In genomic region chr3:184352149-184352785, GRCh38 we compare ENCODE assay signal across 27 cellular contexts. TPM values are rescaled to one million over a fixed set of nuclear protein-coding genes. Genes with fewer than 3 reads are reported as not detected.
DNase-seq lines count a peak whose midpoint lies in the region; ATAC-seq, FAIRE-seq and TF ChIP-seq lines count a peak whose summit lies in the region.
"Had no signal": no experiment of that assay in that cellular context is flagged by ENCODE, and none has a peak within 500 bp of the region (broad histone marks: within the 10 kb centered on the region; RNA-seq: fewer than 3 reads in every experiment).

No MANE protein-coding gene starts in this region.

- no peak; the same call in 2 of the 3 replicates for ATAC-seq in HepG2
- ATAC-seq in GM19035 (IDR thresholded peaks at IDR 0.05; ENCODE audit: unreplicated experiment), result no peak
- ATAC-seq: gastroesophageal sphincter had no signal

- no peak overlapping the region for H3K4me3 Mint-ChIP-seq in neural progenitor cell
- H3K4me3 Mint-ChIP-seq: CD14-positive monocyte, HFFc6 had no signal

- no TSS peak for BruUV-seq in HepG2 (replicated peaks; lab: Mats Ljungman, UMichigan)

- peak overlapping the region; percentile 75 for H3K27ac Mint-ChIP-seq in neural progenitor cell
- H3K27ac Mint-ChIP-seq: HFFc6 had no signal

- no peak overlapping the region for H3K4me3 ChIP-seq in liver (ENCODE audit: low read depth in 1 of 3, low read length in 3 of 3)
- H3K4me3 ChIP-seq in HepG2 (replicated peaks in 1 of 3; ENCODE audit: insufficient read depth in 1 of 3, low read depth in 2 of 3, low read length in 3 of 3), result no peak overlapping the region
- H3K4me3 ChIP-seq in hepatocyte, result no peak overlapping the region
- H3K4me3 ChIP-seq in neural progenitor cell, result no peak overlapping the region
- no peak overlapping the region for H3K4me3 ChIP-seq in Karpas-422 (ENCODE audit: low read length)
- H3K4me3 ChIP-seq: adrenal gland, gastroesophageal sphincter, MG63 had no signal

- DNase-seq in HepG2 (ENCODE audit: low spot score), result no peak
- DNase-seq in hepatocyte (ENCODE audit: low spot score), result peak; percentile 65
- DNase-seq in neural progenitor cell (ENCODE audit: low spot score), result no peak
- no peak for DNase-seq in activated CD4-positive, CD25-positive, alpha-beta regulatory T cell (lab: John Stamatoyannopoulos, UW)
- no peak for DNase-seq in amniotic stem cell (lab: John Stamatoyannopoulos, UW)
- no peak for DNase-seq in Karpas-422
- DNase-seq: activated CD4-positive, alpha-beta T cell treated with anti-CD3 and anti-CD28 coated beads, Interleukin-2, amount 50 U/mL, for 1 hour; activated CD8-positive, alpha-beta memory T cell treated with anti-CD3 and anti-CD28 coated beads, Interleukin-2, amount 50 U/mL, for 4 hours; activated effector memory CD4-positive, alpha-beta T cell treated with anti-CD3 and anti-CD28 coated beads, Interleukin-2, amount 50 U/mL, for 16 hours; central memory CD4-positive, alpha-beta T cell; DMS 273 treated with DMSO at 0.1 percent for 48 hours; HFFc6; IMR-90; MG63; NCI-H146; NCI-H69; retina; SIG-M5; stimulated activated CD8-positive, alpha-beta memory T cell treated with anti-CD3 and anti-CD28 coated beads, Interleukin-4, amount 100 ng/mL, for 48 hours had no signal

- no peak for TF ChIP-seq POLR2A in HepG2 (IDR thresholded peaks at IDR 0.05; ENCODE audit: insufficient read depth in 1 of 2, low read depth in 2 of 2, low read length in 2 of 2)

- FAIRE-seq in HepG2 (lab: Jason Lieb, UNC), result no peak
- FAIRE-seq: G401.6 had no signal

- H3K36me3 ChIP-seq in liver (ENCODE audit: control insufficient read depth in 4 of 4, insufficient read depth in 3 of 4, low read depth in 1 of 4, low read length in 3 of 4), result peaks cover 0 to 2% (median 0%) of the 10 kb centered on the region in 4 donors
- peaks cover 15 to 46% of the 10 kb centered on the region in 2 experiments; a peak in 4 of 5 replicates for H3K36me3 ChIP-seq in HepG2 (replicated peaks in 1 of 2; ENCODE audit: control insufficient read depth in 1 of 2, insufficient read depth in 2 of 2, low read length in 2 of 2)
- H3K36me3 ChIP-seq in hepatocyte (replicated peaks; ENCODE audit: insufficient read depth, low read depth), result no peaks in the 10 kb centered on the region
- H3K36me3 ChIP-seq in neural progenitor cell, result no peaks in the 10 kb centered on the region
- no peaks in the 10 kb centered on the region for H3K36me3 ChIP-seq in Karpas-422 (ENCODE audit: insufficient read depth, low read length)
- H3K36me3 ChIP-seq: neutrophil had no signal

- H3K27me3 Mint-ChIP-seq in neural progenitor cell (ENCODE audit: insufficient read depth, low read depth), result peaks cover 7% of the 10 kb centered on the region

- H3K9ac ChIP-seq in liver (ENCODE audit: low read depth in 1 of 2, low read length in 2 of 2) (no peak overlapping the region), HepG2 (ENCODE audit: insufficient read depth, low read depth, low read length) (no peak overlapping the region), neural progenitor cell (no peak overlapping the region), Karpas-422 (ENCODE audit: low read length) (no peak overlapping the region)

- H3K27ac ChIP-seq in liver (ENCODE audit: low read depth in 1 of 2, low read length in 2 of 2), result peak overlapping the region; percentile 51
- H3K27ac ChIP-seq in HepG2 (ENCODE audit: extremely low read length, insufficient read depth, low read length), result no peak overlapping the region
- peak overlapping the region; percentile 76 for H3K27ac ChIP-seq in hepatocyte
- H3K27ac ChIP-seq in neural progenitor cell, result no peak overlapping the region
- no peak overlapping the region for H3K27ac ChIP-seq in Karpas-422 (ENCODE audit: low read length)
- H3K27ac ChIP-seq: gastroesophageal sphincter, neutrophil had no signal

- TF ChIP-seq RAD21 in liver (IDR thresholded peaks at IDR 0.05), result peak in 1 of 2 donors; percentile 11
- no peak for TF ChIP-seq RAD21 in HepG2 (CRISPR knock-in tag; IDR thresholded peaks at IDR 0.05)

- H4K20me1 ChIP-seq in HepG2 (ENCODE audit: insufficient read depth, low read length) (no peaks in the 10 kb centered on the region), hepatocyte (ENCODE audit: insufficient read depth, poor library complexity, severe bottlenecking) (no peaks in the 10 kb centered on the region), neural progenitor cell (ENCODE audit: low read depth) (peaks cover 17% of the 10 kb centered on the region), Karpas-422 (ENCODE audit: insufficient read depth, low read depth, low read length) (no peaks in the 10 kb centered on the region)

- H3F3A ChIP-seq in neural progenitor cell (ENCODE audit: low read depth), result peaks cover 12% of the 10 kb centered on the region

- no peaks in the 10 kb centered on the region for H3K9me2 ChIP-seq in hepatocyte (replicated peaks; ENCODE audit: insufficient read depth)
- no peaks in the 10 kb centered on the region for H3K9me2 ChIP-seq in Karpas-422 (replicated peaks; ENCODE audit: insufficient read depth, low read length)

- 56% methylated on average over 15 of the region's 15 CpGs for WGBS in liver
- 95% methylated on average over 11 of the region's 15 CpGs for WGBS in HepG2 (ENCODE audit: low lambda C conversion rate)
- 88% methylated on average over 15 of the region's 15 CpGs for WGBS in hepatocyte (ENCODE audit: low lambda C conversion rate, missing lambda C conversion rate)

- H3K36me3 Mint-ChIP-seq in neural progenitor cell, result peaks cover 16% of the 10 kb centered on the region
- H3K36me3 Mint-ChIP-seq: CD14-positive monocyte had no signal

- no peaks in the 10 kb centered on the region for H3K9me3 ChIP-seq in liver (ENCODE audit: control insufficient read depth in 4 of 4, low read length in 3 of 4)
- no peaks in the 10 kb centered on the region for H3K9me3 ChIP-seq in HepG2 (ENCODE audit: low read length)
- no peaks in the 10 kb centered on the region for H3K9me3 ChIP-seq in hepatocyte (ENCODE audit: low read depth)
- H3K9me3 ChIP-seq in neural progenitor cell (ENCODE audit: low read depth), result no peaks in the 10 kb centered on the region
- no peaks in the 10 kb centered on the region for H3K9me3 ChIP-seq in Karpas-422 (ENCODE audit: low read length)
- H3K9me3 ChIP-seq: adrenal gland, gastroesophageal sphincter, MG63, neutrophil had no signal

- CTCF ChIA-PET in HepG2 (lab: Yijun Ruan, JAX; ENCODE audit: low intra/inter-chr PET ratio, low total read pairs), result no interaction called here

- intact Hi-C loops in HepG2 (cut with micrococcal nuclease; ENCODE audit: unreplicated experiment), result no loop called here

- no peaks in the 10 kb centered on the region for H3K27me3 ChIP-seq in liver (ENCODE audit: control insufficient read depth in 4 of 4, insufficient read depth in 4 of 4, low read length in 3 of 4)
- no peaks in the 10 kb centered on the region for H3K27me3 ChIP-seq in HepG2 (ENCODE audit: control insufficient read depth in 1 of 2, insufficient read depth in 2 of 2, low read length in 2 of 2)
- H3K27me3 ChIP-seq in hepatocyte, result no peaks in the 10 kb centered on the region
- no peaks in the 10 kb centered on the region for H3K27me3 ChIP-seq in neural progenitor cell
- H3K27me3 ChIP-seq in Karpas-422 (ENCODE audit: low read length), result no peaks in the 10 kb centered on the region
- H3K27me3 ChIP-seq: adrenal gland, gastroesophageal sphincter, MG63, neutrophil had no signal

- H3K4me2 ChIP-seq in HepG2 (ENCODE audit: low read depth, low read length) (no peak overlapping the region), hepatocyte (no peak overlapping the region), neural progenitor cell (no peak overlapping the region), Karpas-422 (ENCODE audit: low read depth, low read length, poor library complexity, severe bottlenecking) (no peak overlapping the region)

- H3K79me2 ChIP-seq in HepG2 (ENCODE audit: insufficient read depth, low read length) (no peaks in the 10 kb centered on the region), hepatocyte (no peaks in the 10 kb centered on the region), neural progenitor cell (ENCODE audit: low read depth) (no peaks in the 10 kb centered on the region), Karpas-422 (ENCODE audit: low read length) (no peaks in the 10 kb centered on the region)

- no peak for TF ChIP-seq CTCF in liver (IDR thresholded peaks at IDR 0.05; ENCODE audit: low read depth, low read length, missing input control)
- TF ChIP-seq CTCF in HepG2 (CRISPR knock-in tag; IDR thresholded peaks at IDR 0.05), result no peak
- TF ChIP-seq CTCF in hepatocyte (IDR thresholded peaks at IDR 0.05; ENCODE audit: poor library complexity), result no peak
- no peak for TF ChIP-seq CTCF in neural progenitor cell (IDR thresholded peaks at IDR 0.05)

- POLR2A ChIA-PET in HepG2 (lab: Yijun Ruan, JAX), result interaction anchor here (2.8 kb wide), 1 partner anchor 10 kb away, joined by 11 read pairs; the partner anchor contains the start of genes CLCN2 and POLR2H

- H3K4me1 ChIP-seq in liver (ENCODE audit: control insufficient read depth in 4 of 4, insufficient read depth in 4 of 4, low read length in 3 of 4), result peaks cover 8 to 17% (median 14%) of the 10 kb centered on the region in 4 donors
- H3K4me1 ChIP-seq in HepG2 (ENCODE audit: insufficient read depth, low read length), result peaks cover 23% of the 10 kb centered on the region
- peaks cover 9% of the 10 kb centered on the region for H3K4me1 ChIP-seq in hepatocyte (ENCODE audit: insufficient read depth)
- H3K4me1 ChIP-seq in neural progenitor cell, result no peaks in the 10 kb centered on the region
- no peaks in the 10 kb centered on the region for H3K4me1 ChIP-seq in Karpas-422 (ENCODE audit: low read length)

- in situ Hi-C loops in HepG2 (cut with HindIII; ENCODE audit: extremely low pct_ligation_motif_present, low pct_unique_long_range_greater_than_20kb), result loop anchor here (5.0 kb wide), 1 partner anchor 190 kb away; no protein-coding TSS in a partner anchor

- peaks cover 35% of the 10 kb centered on the region for H3K4me1 Mint-ChIP-seq in neural progenitor cell
- H3K4me1 Mint-ChIP-seq: CD14-positive monocyte had no signal

- H2AFZ ChIP-seq in HepG2 (ENCODE audit: low read length) (no peak overlapping the region), hepatocyte (no peak overlapping the region), neural progenitor cell (replicated peaks) (no peak overlapping the region), Karpas-422 (ENCODE audit: low read length) (no peak overlapping the region)

- TF ChIP-seq EP300 in HepG2 (IDR thresholded peaks at IDR 0.05; ENCODE audit: low read depth in 2 of 2, low read length in 2 of 2) (no peak), HepG2 (CRISPR knock-in tag; IDR thresholded peaks at IDR 0.05; ENCODE audit: borderline replicate concordance) (no peak)

- no peaks in the 10 kb centered on the region for H3K9me3 Mint-ChIP-seq in neural progenitor cell
- H3K9me3 Mint-ChIP-seq: HFFc6 had no signal

RNA-seq across cellular contexts. Expression of gene CLCN2, which starts 9.1 kb away (rescaled TPM):
- 1 to 10 TPM; 3.6 to 3.9 TPM for total RNA-seq in liver
- 1 to 10 TPM; 1.1 to 1.6 TPM for polyA plus RNA-seq in liver
- total RNA-seq in HepG2 (2016; rRNA removed; fragmentation: Illumina TruSeq; extraction: Trizol), result 5.2 and 13.5 TPM in 2 replicates
- total RNA-seq in HepG2 (2016; cell fraction: cytosol; rRNA removed; fragmentation: Illumina TruSeq; extraction: Trizol; ENCODE audit: low read depth), result 6.6 and 7.6 TPM in 2 replicates
- 3.5 and 14.3 TPM in 2 replicates for total RNA-seq in HepG2 (2016; cell fraction: insoluble cytoplasmic fraction; rRNA removed; fragmentation: Illumina TruSeq; extraction: Trizol)
- total RNA-seq in HepG2 (2016; cell fraction: membrane; rRNA removed; fragmentation: Illumina TruSeq; extraction: Trizol), result 5.6 and 6.9 TPM in 2 replicates
- 19.4 and 22.0 TPM in 2 replicates for total RNA-seq in HepG2 (2016; cell fraction: nucleus; rRNA removed; fragmentation: Illumina TruSeq; extraction: Trizol)
- polyA plus RNA-seq in HepG2 (2011; rRNA removed), result 11.4 and 14.3 TPM in 2 replicates
- 5.5 and 6.4 TPM in 2 replicates for polyA plus RNA-seq in HepG2 (2011; cell fraction: cytosol; rRNA removed)
- 41.8 and 47.0 TPM in 2 replicates for polyA plus RNA-seq in HepG2 (2011; cell fraction: nucleus; rRNA removed)
- 5.4 and 6.1 TPM in 2 replicates for polyA plus RNA-seq in HepG2 (2012)
- 2.0 and 2.6 TPM in 2 replicates for polyA plus RNA-seq in HepG2 (2016; cell fraction: cytosol; fragmentation: Illumina TruSeq; extraction: Trizol; ENCODE audit: low read depth)
- 4.8 and 5.5 TPM in 2 replicates for polyA plus RNA-seq in HepG2 (2016; cell fraction: insoluble cytoplasmic fraction; fragmentation: Illumina TruSeq; extraction: Trizol; ENCODE audit: low read depth)
- 3.7 and 4.4 TPM in 2 replicates for polyA plus RNA-seq in HepG2 (2016; cell fraction: membrane; fragmentation: Illumina TruSeq; extraction: Trizol; ENCODE audit: low read depth)
- 50.3 and 58.1 TPM in 2 replicates for polyA plus RNA-seq in HepG2 (2016; cell fraction: nucleus; fragmentation: Illumina TruSeq; extraction: Trizol; ENCODE audit: insufficient read depth, low read depth)
- 29.7 and 47.2 TPM in 2 replicates for polyA minus RNA-seq in HepG2 (2011; rRNA and poly(A)+ RNA removed; ENCODE audit: low replicate concordance)
- polyA minus RNA-seq in HepG2 (2011; cell fraction: cytosol; rRNA and poly(A)+ RNA removed), result 5.3 and 6.0 TPM in 2 replicates
- 26.4 and 31.7 TPM in 2 replicates for polyA minus RNA-seq in HepG2 (2011; cell fraction: nucleus; rRNA and poly(A)+ RNA removed)
- total RNA-seq in hepatocyte, result 11.8 and 12.3 TPM in 2 replicates
- 11.9 and 12.8 TPM in 2 replicates for polyA plus RNA-seq in hepatocyte
- 16.5 and 38.2 TPM in 2 replicates for total RNA-seq in neural progenitor cell (ENCODE audit: low replicate concordance)
- 4.4 and 8.8 TPM in 2 replicates for total RNA-seq in Karpas-422 (2014; rRNA removed; shearing (Covaris generic); ENCODE audit: low replicate concordance)

RNA-seq across cellular contexts. Expression of gene POLR2H, which starts 9.2 kb away (rescaled TPM):
- total RNA-seq in liver (10 to 100 TPM; 25.7 to 55.7 TPM), HepG2 (2016; rRNA removed; fragmentation: Illumina TruSeq; extraction: Trizol) (109 and 118 TPM in 2 replicates), hepatocyte (125 and 126 TPM in 2 replicates), neural progenitor cell (ENCODE audit: low replicate concordance) (128 and 173 TPM in 2 replicates)
- polyA plus RNA-seq in liver (10 to 100 TPM; 43.1 to 43.9 TPM), HepG2 (2011; rRNA removed) (165 and 194 TPM in 2 replicates), hepatocyte (95.1 and 106 TPM in 2 replicates)
- 85.0 and 90.2 TPM in 2 replicates for total RNA-seq in HepG2 (2016; cell fraction: cytosol; rRNA removed; fragmentation: Illumina TruSeq; extraction: Trizol; ENCODE audit: low read depth)
- 113 and 114 TPM in 2 replicates for total RNA-seq in HepG2 (2016; cell fraction: insoluble cytoplasmic fraction; rRNA removed; fragmentation: Illumina TruSeq; extraction: Trizol)
- total RNA-seq in HepG2 (2016; cell fraction: membrane; rRNA removed; fragmentation: Illumina TruSeq; extraction: Trizol), result 110 and 111 TPM in 2 replicates
- 97.2 and 98.4 TPM in 2 replicates for total RNA-seq in HepG2 (2016; cell fraction: nucleus; rRNA removed; fragmentation: Illumina TruSeq; extraction: Trizol)
- 159 and 209 TPM in 2 replicates for polyA plus RNA-seq in HepG2 (2011; cell fraction: cytosol; rRNA removed)
- polyA plus RNA-seq in HepG2 (2011; cell fraction: nucleus; rRNA removed), result 292 and 351 TPM in 2 replicates
- polyA plus RNA-seq in HepG2 (2012), result 85.4 and 92.7 TPM in 2 replicates
- polyA plus RNA-seq in HepG2 (2016; cell fraction: cytosol; fragmentation: Illumina TruSeq; extraction: Trizol; ENCODE audit: low read depth), result 70.3 and 83.0 TPM in 2 replicates
- polyA plus RNA-seq in HepG2 (2016; cell fraction: insoluble cytoplasmic fraction; fragmentation: Illumina TruSeq; extraction: Trizol; ENCODE audit: low read depth), result 116 and 125 TPM in 2 replicates
- 90.4 and 98.9 TPM in 2 replicates for polyA plus RNA-seq in HepG2 (2016; cell fraction: membrane; fragmentation: Illumina TruSeq; extraction: Trizol; ENCODE audit: low read depth)
- 259 and 265 TPM in 2 replicates for polyA plus RNA-seq in HepG2 (2016; cell fraction: nucleus; fragmentation: Illumina TruSeq; extraction: Trizol; ENCODE audit: insufficient read depth, low read depth)
- 73.2 and 182 TPM in 2 replicates for polyA minus RNA-seq in HepG2 (2011; rRNA and poly(A)+ RNA removed; ENCODE audit: low replicate concordance)
- polyA minus RNA-seq in HepG2 (2011; cell fraction: cytosol; rRNA and poly(A)+ RNA removed), result 38.2 and 41.4 TPM in 2 replicates
- 89.4 and 96.7 TPM in 2 replicates for polyA minus RNA-seq in HepG2 (2011; cell fraction: nucleus; rRNA and poly(A)+ RNA removed)
- 165 and 169 TPM in 2 replicates for total RNA-seq in Karpas-422 (2014; rRNA removed; shearing (Covaris generic); ENCODE audit: low replicate concordance)

RNA-seq across cellular contexts. Expression of gene FAM131A, which starts 14.9 kb away (rescaled TPM):
- total RNA-seq in liver, result 1 to 10 TPM; 3.5 to 5.7 TPM
- 1 to 10 TPM in 1 of 2 donors, under 1 TPM in 1; 0.81 to 1.9 TPM for polyA plus RNA-seq in liver
- total RNA-seq in HepG2 (2016; rRNA removed; fragmentation: Illumina TruSeq; extraction: Trizol), result 7.4 and 9.3 TPM in 2 replicates
- total RNA-seq in HepG2 (2016; cell fraction: cytosol; rRNA removed; fragmentation: Illumina TruSeq; extraction: Trizol; ENCODE audit: low read depth), result 2.3 and 2.5 TPM in 2 replicates
- 4.8 and 8.7 TPM in 2 replicates for total RNA-seq in HepG2 (2016; cell fraction: insoluble cytoplasmic fraction; rRNA removed; fragmentation: Illumina TruSeq; extraction: Trizol)
- 7.8 and 8.3 TPM in 2 replicates for total RNA-seq in HepG2 (2016; cell fraction: membrane; rRNA removed; fragmentation: Illumina TruSeq; extraction: Trizol)
- 4.4 and 6.5 TPM in 2 replicates for total RNA-seq in HepG2 (2016; cell fraction: nucleus; rRNA removed; fragmentation: Illumina TruSeq; extraction: Trizol)
- 9.2 and 14.1 TPM in 2 replicates for polyA plus RNA-seq in HepG2 (2011; rRNA removed)
- polyA plus RNA-seq in HepG2 (2011; cell fraction: cytosol; rRNA removed), result 11.9 and 16.8 TPM in 2 replicates
- polyA plus RNA-seq in HepG2 (2011; cell fraction: nucleus; rRNA removed), result 23.9 and 25.8 TPM in 2 replicates
- 5.8 and 9.8 TPM in 2 replicates for polyA plus RNA-seq in HepG2 (2012)
- 2.3 and 3.2 TPM in 2 replicates for polyA plus RNA-seq in HepG2 (2016; cell fraction: cytosol; fragmentation: Illumina TruSeq; extraction: Trizol; ENCODE audit: low read depth)
- 5.3 and 7.8 TPM in 2 replicates for polyA plus RNA-seq in HepG2 (2016; cell fraction: insoluble cytoplasmic fraction; fragmentation: Illumina TruSeq; extraction: Trizol; ENCODE audit: low read depth)
- 5.7 and 5.8 TPM in 2 replicates for polyA plus RNA-seq in HepG2 (2016; cell fraction: membrane; fragmentation: Illumina TruSeq; extraction: Trizol; ENCODE audit: low read depth)
- polyA plus RNA-seq in HepG2 (2016; cell fraction: nucleus; fragmentation: Illumina TruSeq; extraction: Trizol; ENCODE audit: insufficient read depth, low read depth), result 12.3 and 13.4 TPM in 2 replicates
- 22.1 and 24.2 TPM in 2 replicates for polyA minus RNA-seq in HepG2 (2011; rRNA and poly(A)+ RNA removed; ENCODE audit: low replicate concordance)
- polyA minus RNA-seq in HepG2 (2011; cell fraction: cytosol; rRNA and poly(A)+ RNA removed), result 7.0 and 7.3 TPM in 2 replicates
- polyA minus RNA-seq in HepG2 (2011; cell fraction: nucleus; rRNA and poly(A)+ RNA removed), result 7.0 and 9.2 TPM in 2 replicates
- 12.6 and 17.7 TPM in 2 replicates for total RNA-seq in hepatocyte
- polyA plus RNA-seq in hepatocyte, result 10.2 and 12.2 TPM in 2 replicates
- total RNA-seq in neural progenitor cell (ENCODE audit: low replicate concordance), result 17.2 and 37.7 TPM in 2 replicates
- total RNA-seq in Karpas-422 (2014; rRNA removed; shearing (Covaris generic); ENCODE audit: low replicate concordance), result 23.0 and 26.1 TPM in 2 replicates

RNA-seq across cellular contexts. Expression of gene THPO, which starts 25.7 kb away (rescaled TPM):
- total RNA-seq in liver, result 1 to 10 TPM; 3.9 to 6.0 TPM
- polyA plus RNA-seq in liver, result 10 to 100 TPM; 11.9 to 14.4 TPM
- total RNA-seq in HepG2 (2016; rRNA removed; fragmentation: Illumina TruSeq; extraction: Trizol), result 2.8 and 2.9 TPM in 2 replicates
- 2.6 and 3.9 TPM in 2 replicates for total RNA-seq in HepG2 (2016; cell fraction: cytosol; rRNA removed; fragmentation: Illumina TruSeq; extraction: Trizol; ENCODE audit: low read depth)
- total RNA-seq in HepG2 (2016; cell fraction: insoluble cytoplasmic fraction; rRNA removed; fragmentation: Illumina TruSeq; extraction: Trizol), result 2.3 and 2.8 TPM in 2 replicates
- total RNA-seq in HepG2 (2016; cell fraction: membrane; rRNA removed; fragmentation: Illumina TruSeq; extraction: Trizol), result 5.2 and 5.5 TPM in 2 replicates
- 2.5 and 4.7 TPM in 2 replicates for total RNA-seq in HepG2 (2016; cell fraction: nucleus; rRNA removed; fragmentation: Illumina TruSeq; extraction: Trizol)
- polyA plus RNA-seq in HepG2 (2011; rRNA removed), result 4.7 and 4.8 TPM in 2 replicates
- 4.9 and 5.7 TPM in 2 replicates for polyA plus RNA-seq in HepG2 (2011; cell fraction: cytosol; rRNA removed)
- polyA plus RNA-seq in HepG2 (2011; cell fraction: nucleus; rRNA removed), result 7.5 and 7.9 TPM in 2 replicates
- polyA plus RNA-seq in HepG2 (2012), result 7.3 and 8.9 TPM in 2 replicates
- polyA plus RNA-seq in HepG2 (2016; cell fraction: cytosol; fragmentation: Illumina TruSeq; extraction: Trizol; ENCODE audit: low read depth), result 7.6 and 11.0 TPM in 2 replicates
- 7.4 and 10.7 TPM in 2 replicates for polyA plus RNA-seq in HepG2 (2016; cell fraction: insoluble cytoplasmic fraction; fragmentation: Illumina TruSeq; extraction: Trizol; ENCODE audit: low read depth)
- 17.1 and 18.8 TPM in 2 replicates for polyA plus RNA-seq in HepG2 (2016; cell fraction: membrane; fragmentation: Illumina TruSeq; extraction: Trizol; ENCODE audit: low read depth)
- 13.0 and 14.1 TPM in 2 replicates for polyA plus RNA-seq in HepG2 (2016; cell fraction: nucleus; fragmentation: Illumina TruSeq; extraction: Trizol; ENCODE audit: insufficient read depth, low read depth)
- polyA minus RNA-seq in HepG2 (2011; rRNA and poly(A)+ RNA removed; ENCODE audit: low replicate concordance), result 0.61 and 6.7 TPM in 2 replicates
- 3.9 and 5.5 TPM in 2 replicates for polyA minus RNA-seq in HepG2 (2011; cell fraction: cytosol; rRNA and poly(A)+ RNA removed)
- polyA minus RNA-seq in HepG2 (2011; cell fraction: nucleus; rRNA and poly(A)+ RNA removed), result 4.0 and 4.8 TPM in 2 replicates
- total RNA-seq in hepatocyte, result 1.5 and 1.8 TPM in 2 replicates
- polyA plus RNA-seq in hepatocyte, result 4.0 and 5.2 TPM in 2 replicates
- 0.31 and 2.3 TPM in 2 replicates for total RNA-seq in neural progenitor cell (ENCODE audit: low replicate concordance)
- total RNA-seq in Karpas-422 (2014; rRNA removed; shearing (Covaris generic); ENCODE audit: low replicate concordance), result 6.6 and 12.5 TPM in 2 replicates
- total RNA-seq: HFFc6, IMR-90, OCI-LY7 had no signal
- polyA plus RNA-seq: CD14-positive monocyte, IMR-90 had no signal

RNA-seq across cellular contexts. Expression of gene CHRD, which starts 27.6 kb away (rescaled TPM):
- total RNA-seq in liver (10 to 100 TPM; 21.7 to 66.4 TPM), HepG2 (2016; rRNA removed; fragmentation: Illumina TruSeq; extraction: Trizol) (3.4 and 22.2 TPM in 2 replicates), hepatocyte (13.6 and 15.0 TPM in 2 replicates), neural progenitor cell (ENCODE audit: low replicate concordance) (2.3 and 6.8 TPM in 2 replicates)
- polyA plus RNA-seq in liver (10 to 100 TPM in 1 of 2 donors, 1 to 10 TPM in 1; 9.2 to 48.1 TPM), HepG2 (2011; rRNA removed) (35.2 and 59.2 TPM in 2 replicates), hepatocyte (13.3 and 16.1 TPM in 2 replicates)
- total RNA-seq in HepG2 (2016; cell fraction: cytosol; rRNA removed; fragmentation: Illumina TruSeq; extraction: Trizol; ENCODE audit: low read depth), result 16.0 and 17.2 TPM in 2 replicates
- total RNA-seq in HepG2 (2016; cell fraction: insoluble cytoplasmic fraction; rRNA removed; fragmentation: Illumina TruSeq; extraction: Trizol), result 2.6 and 23.2 TPM in 2 replicates
- total RNA-seq in HepG2 (2016; cell fraction: membrane; rRNA removed; fragmentation: Illumina TruSeq; extraction: Trizol), result 2.9 and 4.1 TPM in 2 replicates
- 31.4 and 33.6 TPM in 2 replicates for total RNA-seq in HepG2 (2016; cell fraction: nucleus; rRNA removed; fragmentation: Illumina TruSeq; extraction: Trizol)
- 5.2 and 6.9 TPM in 2 replicates for polyA plus RNA-seq in HepG2 (2011; cell fraction: cytosol; rRNA removed)
- polyA plus RNA-seq in HepG2 (2011; cell fraction: nucleus; rRNA removed), result 977 and 1,005 TPM in 2 replicates
- polyA plus RNA-seq in HepG2 (2012), result 28.8 and 40.2 TPM in 2 replicates
- 0.42 and 0.59 TPM in 2 replicates for polyA plus RNA-seq in HepG2 (2016; cell fraction: cytosol; fragmentation: Illumina TruSeq; extraction: Trizol; ENCODE audit: low read depth)
- polyA plus RNA-seq in HepG2 (2016; cell fraction: insoluble cytoplasmic fraction; fragmentation: Illumina TruSeq; extraction: Trizol; ENCODE audit: low read depth), result 2.7 and 3.7 TPM in 2 replicates
- polyA plus RNA-seq in HepG2 (2016; cell fraction: membrane; fragmentation: Illumina TruSeq; extraction: Trizol; ENCODE audit: low read depth), result 1.1 and 1.5 TPM in 2 replicates
- 155 and 159 TPM in 2 replicates for polyA plus RNA-seq in HepG2 (2016; cell fraction: nucleus; fragmentation: Illumina TruSeq; extraction: Trizol; ENCODE audit: insufficient read depth, low read depth)
- polyA minus RNA-seq in HepG2 (2011; rRNA and poly(A)+ RNA removed; ENCODE audit: low replicate concordance), result 1.3 and 22.4 TPM in 2 replicates
- polyA minus RNA-seq in HepG2 (2011; cell fraction: cytosol; rRNA and poly(A)+ RNA removed), result 3.4 and 5.3 TPM in 2 replicates
- polyA minus RNA-seq in HepG2 (2011; cell fraction: nucleus; rRNA and poly(A)+ RNA removed), result 74.3 and 78.8 TPM in 2 replicates
- 17.7 and 52.9 TPM in 2 replicates for total RNA-seq in Karpas-422 (2014; rRNA removed; shearing (Covaris generic); ENCODE audit: low replicate concordance)
- polyA plus RNA-seq: CD14-positive monocyte had no signal

Comparison
In these comparisons a context has a peak if more than half of its experiments do, and no peak if none do; other contexts are left out.
1. H3K27ac ChIP-seq: peak in liver (2 of 2) and hepatocyte (single experiment); none in HepG2 (single experiment), neural progenitor cell (single experiment) and Karpas-422 (single experiment).